ENCODE assay signal across 8 cellular contexts in the genomic region with DNA sequence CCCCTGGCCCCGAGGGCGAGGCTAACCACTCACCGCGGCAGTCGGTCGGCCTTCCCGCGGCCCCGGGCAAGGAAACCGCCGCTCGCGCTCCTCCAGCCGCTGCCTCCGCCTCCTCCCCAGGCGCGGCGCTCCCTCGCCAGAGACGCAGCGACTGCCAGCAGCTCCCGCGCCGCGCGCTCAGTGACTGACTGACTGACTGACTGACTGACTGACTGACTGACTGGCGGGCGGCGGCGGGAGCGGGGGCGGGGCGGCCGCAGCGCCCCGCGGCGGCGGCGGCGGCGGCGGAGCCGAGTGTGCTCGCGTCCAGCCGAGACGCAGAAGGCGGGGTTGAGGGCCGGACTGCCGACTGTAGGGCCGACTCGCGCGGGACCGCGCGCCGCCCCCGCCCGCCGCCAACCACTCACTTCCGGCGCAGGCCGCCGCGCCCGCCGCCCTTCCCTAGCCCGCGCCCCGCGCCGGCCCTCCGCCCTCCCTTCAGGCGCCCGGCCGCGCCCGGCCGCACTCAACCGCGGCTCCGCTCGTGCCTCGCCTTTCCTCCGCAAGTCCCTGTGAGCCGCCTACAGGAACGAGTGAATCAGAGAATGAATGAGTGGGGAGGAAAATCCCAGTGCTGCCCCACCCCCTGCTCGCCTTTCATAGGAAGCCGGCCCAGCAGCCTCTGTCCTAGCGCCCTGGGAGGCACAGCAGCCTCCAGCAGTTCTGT. TPM values are rescaled to one million over a fixed set of nuclear protein-coding genes. Genes with fewer than 3 reads are reported as not detected.
DNase-seq lines count a peak whose midpoint lies in the region; ATAC-seq and TF ChIP-seq lines count a peak whose summit lies in the region.

A gene with protein sequence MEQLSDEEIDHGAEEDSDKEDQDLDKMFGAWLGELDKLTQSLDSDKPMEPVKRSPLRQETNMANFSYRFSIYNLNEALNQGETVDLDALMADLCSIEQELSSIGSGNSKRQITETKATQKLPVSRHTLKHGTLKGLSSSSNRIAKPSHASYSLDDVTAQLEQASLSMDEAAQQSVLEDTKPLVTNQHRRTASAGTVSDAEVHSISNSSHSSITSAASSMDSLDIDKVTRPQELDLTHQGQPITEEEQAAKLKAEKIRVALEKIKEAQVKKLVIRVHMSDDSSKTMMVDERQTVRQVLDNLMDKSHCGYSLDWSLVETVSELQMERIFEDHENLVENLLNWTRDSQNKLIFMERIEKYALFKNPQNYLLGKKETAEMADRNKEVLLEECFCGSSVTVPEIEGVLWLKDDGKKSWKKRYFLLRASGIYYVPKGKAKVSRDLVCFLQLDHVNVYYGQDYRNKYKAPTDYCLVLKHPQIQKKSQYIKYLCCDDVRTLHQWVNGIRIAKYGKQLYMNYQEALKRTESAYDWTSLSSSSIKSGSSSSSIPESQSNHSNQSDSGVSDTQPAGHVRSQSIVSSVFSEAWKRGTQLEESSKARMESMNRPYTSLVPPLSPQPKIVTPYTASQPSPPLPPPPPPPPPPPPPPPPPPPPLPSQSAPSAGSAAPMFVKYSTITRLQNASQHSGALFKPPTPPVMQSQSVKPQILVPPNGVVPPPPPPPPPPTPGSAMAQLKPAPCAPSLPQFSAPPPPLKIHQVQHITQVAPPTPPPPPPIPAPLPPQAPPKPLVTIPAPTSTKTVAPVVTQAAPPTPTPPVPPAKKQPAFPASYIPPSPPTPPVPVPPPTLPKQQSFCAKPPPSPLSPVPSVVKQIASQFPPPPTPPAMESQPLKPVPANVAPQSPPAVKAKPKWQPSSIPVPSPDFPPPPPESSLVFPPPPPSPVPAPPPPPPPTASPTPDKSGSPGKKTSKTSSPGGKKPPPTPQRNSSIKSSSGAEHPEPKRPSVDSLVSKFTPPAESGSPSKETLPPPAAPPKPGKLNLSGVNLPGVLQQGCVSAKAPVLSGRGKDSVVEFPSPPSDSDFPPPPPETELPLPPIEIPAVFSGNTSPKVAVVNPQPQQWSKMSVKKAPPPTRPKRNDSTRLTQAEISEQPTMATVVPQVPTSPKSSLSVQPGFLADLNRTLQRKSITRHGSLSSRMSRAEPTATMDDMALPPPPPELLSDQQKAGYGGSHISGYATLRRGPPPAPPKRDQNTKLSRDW (minus strand): TSS at position 224 of the 706 bp plus-strand sequence. CDS start 39,948 bp downstream, outside the sequence.

- H3K27me3 ChIP-seq in effector memory CD4-positive, alpha-beta T cell (replicated peaks; ENCODE audit: control insufficient read depth, insufficient read depth, low read length, poor library complexity, severe bottlenecking), result no peaks in the 10 kb centered on the region
- no peaks in the 10 kb centered on the region for H3K27me3 ChIP-seq in lung (ENCODE audit: control insufficient read depth, insufficient read depth)

- peak within 1 kb of the TSS; percentile 81 for H3K4me3 ChIP-seq in effector memory CD4-positive, alpha-beta T cell (ENCODE audit: insufficient read depth, low read depth, low read length, poor library complexity, severe bottlenecking)
- H3K4me3 ChIP-seq in lung, result peak within 1 kb of the TSS; percentile 86

- DNase-seq in NCI-H1436 (lab: John Stamatoyannopoulos, UW), result peak; percentile 74
- DNase-seq in NCI-H1436 treated with DMSO at 0.1 percent for 48 hours (lab: John Stamatoyannopoulos, UW), result no peak
- DNase-seq in NCI-H82 (lab: John Stamatoyannopoulos, UW), result peak; percentile 90
- peak; percentile 14 to 25 for DNase-seq in activated CD8-positive, alpha-beta memory T cell treated with anti-CD3 and anti-CD28 coated beads for 4 hours (ENCODE audit: low read depth in 2 of 2)
- DNase-seq in effector memory CD4-positive, alpha-beta T cell, result peak; percentile 21 to 40 (median 37)
- peak; percentile 86 for DNase-seq in lung (ENCODE audit: low spot score)
- peak; percentile 50 to 60 for DNase-seq in stimulated activated CD4-positive, alpha-beta T cell treated with anti-CD3 and anti-CD28 coated beads, Interleukin-4, amount 100 ng/mL, for 48 hours (ENCODE audit: low read depth in 2 of 2)

- 0 to 1% methylated on average over 54 to 92 of the region's 92 CpGs for WGBS in lung, 2 donors

- TF ChIP-seq CTCF in lung (IDR thresholded peaks at IDR 0.05; ENCODE audit: control extremely low read depth, extremely low read depth), result no peak

- ATAC-seq in HG03439 (IDR thresholded peaks at IDR 0.05; ENCODE audit: unreplicated experiment), result peak; percentile 63
- ATAC-seq in lung (ENCODE audit: insufficient read depth, low FRiP score), result peak; percentile 89

- H3K27ac ChIP-seq in effector memory CD4-positive, alpha-beta T cell (ENCODE audit: insufficient read depth, low read length, poor library complexity, severe bottlenecking), result no peak within 1 kb of the TSS
- H3K27ac ChIP-seq in lung (ENCODE audit: low read depth in 1 of 2, low read length in 1 of 2), result peak within 1 kb of the TSS; percentile 97 to 98

- peaks cover 6% of the 10 kb centered on the region for H3K9me3 ChIP-seq in effector memory CD4-positive, alpha-beta T cell (ENCODE audit: control insufficient read depth, low read length)
- H3K9me3 ChIP-seq in lung (ENCODE audit: control insufficient read depth in 2 of 2, insufficient read depth in 1 of 2, low read length in 1 of 2), result no peaks in the 10 kb centered on the region

- H3K36me3 ChIP-seq in effector memory CD4-positive, alpha-beta T cell (ENCODE audit: control insufficient read depth, insufficient read depth, low read length), result no peaks in the 10 kb centered on the region
- no peaks in the 10 kb centered on the region for H3K36me3 ChIP-seq in lung (ENCODE audit: control insufficient read depth in 2 of 2, insufficient read depth in 2 of 2, low read length in 2 of 2)

- peaks cover 10% of the 10 kb centered on the region for H3K4me1 ChIP-seq in effector memory CD4-positive, alpha-beta T cell (ENCODE audit: control insufficient read depth, insufficient read depth, low read length, poor library complexity, severe bottlenecking)
- peaks cover 2 to 10% of the 10 kb centered on the region in 2 donors for H3K4me1 ChIP-seq in lung (ENCODE audit: control insufficient read depth in 2 of 2, insufficient read depth in 2 of 2, low read length in 2 of 2)

RNA-seq across cellular contexts. Expression of the gene that starts here (rescaled TPM):
- total RNA-seq in lung, result 10 to 100 TPM; 60.5 to 62.7 TPM
- polyA plus RNA-seq in lung, result 1 to 10 TPM; 7.2 to 9.6 TPM
